In the genomic region with DNA sequence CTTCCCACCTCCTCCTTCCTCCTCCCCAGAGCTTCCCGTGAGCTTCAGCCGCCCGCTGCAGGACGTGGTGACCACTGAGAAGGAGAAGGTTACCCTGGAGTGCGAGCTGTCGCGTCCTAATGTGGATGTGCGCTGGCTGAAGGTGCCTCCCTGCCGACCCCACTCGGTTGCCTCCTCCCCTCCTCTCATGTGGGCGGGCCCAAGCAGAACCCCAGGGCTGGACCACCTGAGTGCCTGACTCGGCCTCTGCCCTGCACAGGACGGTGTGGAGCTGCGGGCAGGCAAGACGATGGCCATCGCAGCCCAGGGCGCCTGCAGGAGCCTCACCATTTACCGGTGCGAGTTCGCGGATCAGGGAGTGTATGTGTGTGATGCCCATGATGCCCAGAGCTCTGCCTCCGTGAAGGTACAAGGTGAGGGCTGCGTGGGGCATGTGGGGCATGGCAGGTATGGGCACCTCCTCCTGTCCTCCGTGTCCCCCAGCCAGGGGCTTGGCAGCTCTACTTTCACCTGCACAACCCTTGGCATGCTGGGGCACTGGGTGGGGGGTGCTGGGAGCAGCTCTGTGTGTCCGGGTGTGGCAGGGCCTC, we compare ENCODE assay signal across 10 cellular contexts.
DNase-seq lines count a peak whose midpoint lies in the region; ATAC-seq and TF ChIP-seq lines count a peak whose summit lies in the region.
"Had no signal": no experiment of that assay in that cellular context is flagged by ENCODE, and none has a peak within 500 bp of the region (broad histone marks: within the 10 kb centered on the region; RNA-seq: fewer than 3 reads in every experiment).

No MANE protein-coding gene starts in this region.

- no peak for DNase-seq in CD8-positive, alpha-beta memory T cell
- peak; percentile 71 for DNase-seq in coronary artery (ENCODE audit: low spot score)
- DNase-seq in nephron progenitor cell = no peak
- DNase-seq in NCI-H146 treated with DMSO at 0.1 percent for 48 hours (lab: John Stamatoyannopoulos, UW; ENCODE audit: unreplicated experiment) = no peak
- no peak for DNase-seq in AG08395 (ENCODE audit: low spot score)
- no peak for DNase-seq in Karpas-422
- DNase-seq: T-helper 9 cell had no signal

- H3K9ac ChIP-seq in BLaER1 (peak overlapping the region; percentile 62; the same call in 1 of the 2 replicates), Karpas-422 (ENCODE audit: low read length) (no peak overlapping the region)

- H3K79me2 ChIP-seq in Karpas-422 (ENCODE audit: low read length) = no peaks in the 10 kb centered on the region

- CTCF ChIA-PET in CD8-positive, alpha-beta memory T cell (lab: Charles Lee) = no interaction called here

- H3K27me3 ChIP-seq in BLaER1 (no peaks in the 10 kb centered on the region), Karpas-422 (ENCODE audit: low read length) (no peaks in the 10 kb centered on the region)
- H3K27me3 ChIP-seq in CD8-positive, alpha-beta memory T cell (ENCODE audit: insufficient read depth, low read length, poor library complexity, severe bottlenecking) = no peaks in the 10 kb centered on the region
- H3K27me3 ChIP-seq: cardiac muscle cell had no signal

- H3K4me3 Mint-ChIP-seq in CD8-positive, alpha-beta memory T cell = peak overlapping the region in 6 of 7 donors; percentile 12 to 82 (median 34)
- peak overlapping the region; percentile 32 for H3K4me3 Mint-ChIP-seq in nephron progenitor cell

- H4K20me1 ChIP-seq in BLaER1 = no peaks in the 10 kb centered on the region
- no peaks in the 10 kb centered on the region for H4K20me1 ChIP-seq in Karpas-422 (ENCODE audit: insufficient read depth, low read depth, low read length)

- H3K4me3 ChIP-seq in BLaER1 = peak overlapping the region; percentile 74; the same call in 1 of the 2 replicates
- no peak overlapping the region for H3K4me3 ChIP-seq in CD8-positive, alpha-beta memory T cell (ENCODE audit: low read length)
- H3K4me3 ChIP-seq in coronary artery = peak overlapping the region; percentile 91
- H3K4me3 ChIP-seq in Karpas-422 (ENCODE audit: low read length) = no peak overlapping the region
- H3K4me3 ChIP-seq: cardiac muscle cell had no signal

- peaks cover 0 to 29% (median 2%) of the 10 kb centered on the region in 3 donors for H3K36me3 Mint-ChIP-seq in CD8-positive, alpha-beta memory T cell
- peaks cover 12% of the 10 kb centered on the region for H3K36me3 Mint-ChIP-seq in nephron progenitor cell (ENCODE audit: low read depth)

- H3K9me3 Mint-ChIP-seq in CD8-positive, alpha-beta memory T cell = no peaks in the 10 kb centered on the region
- no peaks in the 10 kb centered on the region for H3K9me3 Mint-ChIP-seq in nephron progenitor cell

- H3K4me1 Mint-ChIP-seq in CD8-positive, alpha-beta memory T cell = peaks cover 5 to 15% (median 8%) of the 10 kb centered on the region in 3 donors
- peaks cover 5% of the 10 kb centered on the region for H3K4me1 Mint-ChIP-seq in nephron progenitor cell

- POLR2A ChIA-PET in CD8-positive, alpha-beta memory T cell (lab: Charles Lee) = interaction anchor here (0.5 kb wide), 1 partner anchor 181 kb away, joined by 3 read pairs; no protein-coding TSS in a partner anchor

- H3K4me2 ChIP-seq in BLaER1 (peak overlapping the region; percentile 96), Karpas-422 (ENCODE audit: low read depth, low read length, poor library complexity, severe bottlenecking) (no peak overlapping the region)

- H3K27me3 Mint-ChIP-seq in CD8-positive, alpha-beta memory T cell = no peaks in the 10 kb centered on the region
- H3K27me3 Mint-ChIP-seq in nephron progenitor cell (ENCODE audit: low read depth, poor library complexity) = peaks cover 7% of the 10 kb centered on the region

- H3K9me2 ChIP-seq in Karpas-422 (replicated peaks; ENCODE audit: insufficient read depth, low read length) = no peaks in the 10 kb centered on the region

- ATAC-seq in GM19351 (IDR thresholded peaks at IDR 0.05; ENCODE audit: unreplicated experiment) = no peak

- H3K27ac Mint-ChIP-seq in CD8-positive, alpha-beta memory T cell = no peak overlapping the region
- no peak overlapping the region for H3K27ac Mint-ChIP-seq in nephron progenitor cell

- no peak for TF ChIP-seq CTCF in coronary artery (IDR thresholded peaks at IDR 0.05)
- TF ChIP-seq CTCF in nephron progenitor cell (IDR thresholded peaks at IDR 0.05) = no peak

- H3K4me1 ChIP-seq in BLaER1 (peaks cover 23% of the 10 kb centered on the region), Karpas-422 (ENCODE audit: low read length) (peaks cover 6% of the 10 kb centered on the region)
- peaks cover 12% of the 10 kb centered on the region for H3K4me1 ChIP-seq in CD8-positive, alpha-beta memory T cell (ENCODE audit: insufficient read depth, low read length)

- H3K27ac ChIP-seq in BLaER1 = no peak overlapping the region
- no peak overlapping the region for H3K27ac ChIP-seq in CD8-positive, alpha-beta memory T cell (ENCODE audit: low read depth, low read length)
- no peak overlapping the region for H3K27ac ChIP-seq in coronary artery
- no peak overlapping the region for H3K27ac ChIP-seq in Karpas-422 (ENCODE audit: low read length)
- H3K27ac ChIP-seq: cardiac muscle cell had no signal

- H3K36me3 ChIP-seq in BLaER1 = peaks cover 63% of the 10 kb centered on the region
- no peaks in the 10 kb centered on the region for H3K36me3 ChIP-seq in CD8-positive, alpha-beta memory T cell (ENCODE audit: insufficient read depth, low read length)
- H3K36me3 ChIP-seq in Karpas-422 (ENCODE audit: insufficient read depth, low read length) = no peaks in the 10 kb centered on the region

- no peak overlapping the region for H2AFZ ChIP-seq in Karpas-422 (ENCODE audit: low read length)

- no peaks in the 10 kb centered on the region for H3K9me3 ChIP-seq in BLaER1
- H3K9me3 ChIP-seq in CD8-positive, alpha-beta memory T cell (ENCODE audit: low read length) = no peaks in the 10 kb centered on the region
- H3K9me3 ChIP-seq in Karpas-422 (ENCODE audit: low read length) = no peaks in the 10 kb centered on the region

Comparison
In these comparisons a context has a peak if more than half of its experiments do, and no peak if none do; other contexts are left out.
1. H3K4me3 ChIP-seq: peak in BLaER1 (single experiment) and coronary artery (single experiment); none in CD8-positive, alpha-beta memory T cell (single experiment) and Karpas-422 (single experiment).